In the genomic region with DNA sequence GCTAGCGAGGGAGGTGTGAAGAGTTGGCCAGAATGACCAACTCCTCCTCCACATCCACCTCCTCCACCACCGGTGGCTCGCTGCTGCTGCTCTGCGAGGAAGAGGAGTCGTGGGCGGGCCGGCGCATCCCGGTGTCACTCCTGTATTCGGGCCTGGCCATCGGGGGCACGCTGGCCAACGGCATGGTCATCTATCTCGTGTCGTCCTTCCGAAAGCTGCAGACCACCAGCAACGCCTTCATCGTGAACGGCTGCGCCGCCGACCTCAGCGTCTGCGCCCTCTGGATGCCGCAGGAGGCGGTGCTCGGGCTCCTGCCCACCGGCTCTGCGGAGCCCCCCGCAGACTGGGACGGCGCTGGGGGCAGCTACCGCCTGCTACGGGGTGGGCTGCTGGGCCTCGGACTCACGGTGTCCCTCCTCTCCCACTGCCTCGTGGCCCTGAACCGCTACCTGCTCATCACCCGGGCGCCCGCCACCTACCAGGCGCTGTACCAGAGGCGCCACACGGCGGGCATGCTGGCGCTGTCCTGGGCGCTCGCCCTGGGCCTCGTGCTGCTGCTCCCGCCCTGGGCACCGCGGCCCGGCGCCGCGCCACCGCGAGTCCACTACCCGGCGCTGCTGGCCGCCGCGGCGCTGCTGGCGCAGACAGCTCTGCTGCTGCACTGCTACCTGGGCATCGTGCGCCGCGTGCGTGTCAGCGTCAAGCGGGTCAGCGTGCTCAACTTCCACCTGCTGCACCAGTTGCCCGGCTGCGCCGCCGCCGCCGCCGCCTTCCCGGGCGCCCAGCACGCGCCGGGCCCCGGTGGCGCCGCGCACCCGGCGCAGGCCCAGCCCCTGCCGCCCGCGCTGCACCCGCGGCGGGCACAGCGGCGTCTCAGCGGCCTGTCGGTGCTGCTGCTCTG, we compare ENCODE assay signal across 2 cellular contexts.
TF ChIP-seq lines count a peak whose summit lies in the region.

No MANE protein-coding gene starts in this region.

TF ChIP-seq in HEK293, 187 proteins besides CTCF, POLR2A, EP300 and RAD21 (continued from another document and continues in another):
- TF ChIP-seq PATZ1 (tag by site-specific recombination; IDR thresholded peaks at IDR 0.05) (0 out of 2 replicates have a peak, but pooled peaks have one; percentile 18), ZNF350 (tag by site-specific recombination; IDR thresholded peaks at IDR 0.05) (no peak), ZIC2 (tag by site-specific recombination; IDR thresholded peaks at IDR 0.05) (peak; percentile 67), ZBTB26 (tag by site-specific recombination; optimal IDR thresholded peaks at IDR 0.05) (peak; percentile 79), EGR2 (tag by site-specific recombination; IDR thresholded peaks at IDR 0.05; ENCODE audit: low read depth) (peak; percentile 80), MEIS1 (CRISPR knock-in tag; IDR thresholded peaks at IDR 0.05; ENCODE audit: borderline replicate concordance) (no peak), ZNF341 (tag by site-specific recombination; IDR thresholded peaks at IDR 0.05; ENCODE audit: low read depth) (peak; percentile 45; the same call in 1 of the 2 replicates), ZSCAN30 (tag by site-specific recombination; IDR thresholded peaks at IDR 0.05) (no peak), ZNF266 (tag by site-specific recombination; IDR thresholded peaks at IDR 0.05; ENCODE audit: low read depth) (no peak), GLIS1 (tag by site-specific recombination; IDR thresholded peaks at IDR 0.05) (peak; percentile 92), ZNF530 (tag by site-specific recombination; IDR thresholded peaks at IDR 0.05; ENCODE audit: low read depth) (no peak), ZNF660 (tag by site-specific recombination; IDR thresholded peaks at IDR 0.05) (peak; percentile 55; the same call in 1 of the 2 replicates), ZFHX2 (tag by site-specific recombination; conservative IDR thresholded peaks at IDR 0.05) (peak; percentile 88), REST (tag by site-specific recombination; IDR thresholded peaks at IDR 0.05) (0 out of 2 replicates have a peak, but pooled peaks have one; percentile 42), SP3 (tag by site-specific recombination; IDR thresholded peaks at IDR 0.05) (peak; percentile 34; the same call in 1 of the 2 replicates), TRIM28 (IDR thresholded peaks at IDR 0.05; ENCODE audit: borderline replicate concordance, low read length) (peak; percentile 73; the same call in 1 of the 2 replicates), ZBTB8A (tag by site-specific recombination; IDR thresholded peaks at IDR 0.05) (peak; percentile 91), ZNF335 (tag by site-specific recombination; conservative IDR thresholded peaks at IDR 0.05) (peak; percentile 99), ZFP3 (tag by site-specific recombination; IDR thresholded peaks at IDR 0.05; ENCODE audit: low read depth) (no peak), ZNF544 (tag by site-specific recombination; IDR thresholded peaks at IDR 0.05) (no peak)
- TF ChIP-seq, protein P1, sequence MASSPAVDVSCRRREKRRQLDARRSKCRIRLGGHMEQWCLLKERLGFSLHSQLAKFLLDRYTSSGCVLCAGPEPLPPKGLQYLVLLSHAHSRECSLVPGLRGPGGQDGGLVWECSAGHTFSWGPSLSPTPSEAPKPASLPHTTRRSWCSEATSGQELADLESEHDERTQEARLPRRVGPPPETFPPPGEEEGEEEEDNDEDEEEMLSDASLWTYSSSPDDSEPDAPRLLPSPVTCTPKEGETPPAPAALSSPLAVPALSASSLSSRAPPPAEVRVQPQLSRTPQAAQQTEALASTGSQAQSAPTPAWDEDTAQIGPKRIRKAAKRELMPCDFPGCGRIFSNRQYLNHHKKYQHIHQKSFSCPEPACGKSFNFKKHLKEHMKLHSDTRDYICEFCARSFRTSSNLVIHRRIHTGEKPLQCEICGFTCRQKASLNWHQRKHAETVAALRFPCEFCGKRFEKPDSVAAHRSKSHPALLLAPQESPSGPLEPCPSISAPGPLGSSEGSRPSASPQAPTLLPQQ (tag by site-specific recombination; IDR thresholded peaks at IDR 0.05): peak; percentile 51

TF ChIP-seq in WTC11, 78 proteins besides CTCF, POLR2A, EP300 and RAD21 (continued from another document and continues in another):
- TF ChIP-seq, protein P2, sequence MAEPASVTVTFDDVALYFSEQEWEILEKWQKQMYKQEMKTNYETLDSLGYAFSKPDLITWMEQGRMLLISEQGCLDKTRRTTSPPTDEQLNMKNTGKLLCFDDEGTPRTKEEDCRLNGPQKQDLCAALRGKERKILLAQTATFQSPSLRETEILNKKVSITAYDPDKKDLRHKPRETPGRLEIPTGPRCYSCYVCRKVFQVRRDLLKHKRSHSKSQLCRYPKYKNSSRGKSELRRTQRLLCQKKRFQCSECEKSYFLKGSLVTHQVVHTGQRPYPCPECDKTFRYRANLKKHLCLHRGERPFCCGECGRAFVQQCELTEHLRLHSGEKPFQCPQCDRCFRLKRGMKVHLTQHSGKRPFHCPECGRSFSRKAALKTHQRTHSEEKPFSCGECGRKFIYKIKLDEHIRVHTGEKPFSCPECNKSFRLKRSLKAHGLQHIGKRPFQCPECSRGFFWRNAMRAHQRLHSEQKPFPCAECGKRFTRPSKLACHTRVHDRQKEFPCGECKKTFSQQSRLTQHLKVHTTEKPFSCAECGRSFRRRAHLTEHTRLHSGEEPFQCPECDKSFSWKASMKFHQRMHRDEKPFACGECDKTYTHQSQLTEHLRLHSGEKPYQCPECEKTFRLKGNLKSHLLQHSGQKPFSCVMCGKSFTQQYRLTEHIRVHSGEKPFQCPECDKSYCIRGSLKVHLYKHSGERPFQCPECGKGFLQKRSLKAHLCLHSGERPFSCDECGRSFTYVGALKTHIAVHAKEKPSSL (CRISPR knock-in tag; conservative IDR thresholded peaks at IDR 0.05): no peak
- TF ChIP-seq, protein P3, sequence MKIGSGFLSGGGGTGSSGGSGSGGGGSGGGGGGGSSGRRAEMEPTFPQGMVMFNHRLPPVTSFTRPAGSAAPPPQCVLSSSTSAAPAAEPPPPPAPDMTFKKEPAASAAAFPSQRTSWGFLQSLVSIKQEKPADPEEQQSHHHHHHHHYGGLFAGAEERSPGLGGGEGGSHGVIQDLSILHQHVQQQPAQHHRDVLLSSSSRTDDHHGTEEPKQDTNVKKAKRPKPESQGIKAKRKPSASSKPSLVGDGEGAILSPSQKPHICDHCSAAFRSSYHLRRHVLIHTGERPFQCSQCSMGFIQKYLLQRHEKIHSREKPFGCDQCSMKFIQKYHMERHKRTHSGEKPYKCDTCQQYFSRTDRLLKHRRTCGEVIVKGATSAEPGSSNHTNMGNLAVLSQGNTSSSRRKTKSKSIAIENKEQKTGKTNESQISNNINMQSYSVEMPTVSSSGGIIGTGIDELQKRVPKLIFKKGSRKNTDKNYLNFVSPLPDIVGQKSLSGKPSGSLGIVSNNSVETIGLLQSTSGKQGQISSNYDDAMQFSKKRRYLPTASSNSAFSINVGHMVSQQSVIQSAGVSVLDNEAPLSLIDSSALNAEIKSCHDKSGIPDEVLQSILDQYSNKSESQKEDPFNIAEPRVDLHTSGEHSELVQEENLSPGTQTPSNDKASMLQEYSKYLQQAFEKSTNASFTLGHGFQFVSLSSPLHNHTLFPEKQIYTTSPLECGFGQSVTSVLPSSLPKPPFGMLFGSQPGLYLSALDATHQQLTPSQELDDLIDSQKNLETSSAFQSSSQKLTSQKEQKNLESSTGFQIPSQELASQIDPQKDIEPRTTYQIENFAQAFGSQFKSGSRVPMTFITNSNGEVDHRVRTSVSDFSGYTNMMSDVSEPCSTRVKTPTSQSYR (CRISPR knock-in tag; IDR thresholded peaks at IDR 0.05): 0 out of 2 replicates have a peak, but pooled peaks have one; percentile 32
- TF ChIP-seq TP53 (CRISPR knock-in tag; IDR thresholded peaks at IDR 0.05): peak; percentile 90
- no peak; the same call in 1 of the 2 replicates for TF ChIP-seq ZNF317 (CRISPR knock-in tag; IDR thresholded peaks at IDR 0.05; ENCODE audit: borderline replicate concordance, low read depth)
- no peak; the same call in 1 of the 2 replicates for TF ChIP-seq PRDM15 (CRISPR knock-in tag; IDR thresholded peaks at IDR 0.05)
- TF ChIP-seq RELA (CRISPR knock-in tag; IDR thresholded peaks at IDR 0.05; ENCODE audit: borderline replicate concordance): no peak; the same call in 1 of the 2 replicates
- TF ChIP-seq ZNF423 (CRISPR knock-in tag; IDR thresholded peaks at IDR 0.05): no peak
- TF ChIP-seq PRRX2 (CRISPR knock-in tag; IDR thresholded peaks at IDR 0.05): no peak
- TF ChIP-seq EMX1 (CRISPR knock-in tag; IDR thresholded peaks at IDR 0.05): no peak
- TF ChIP-seq, protein P4, sequence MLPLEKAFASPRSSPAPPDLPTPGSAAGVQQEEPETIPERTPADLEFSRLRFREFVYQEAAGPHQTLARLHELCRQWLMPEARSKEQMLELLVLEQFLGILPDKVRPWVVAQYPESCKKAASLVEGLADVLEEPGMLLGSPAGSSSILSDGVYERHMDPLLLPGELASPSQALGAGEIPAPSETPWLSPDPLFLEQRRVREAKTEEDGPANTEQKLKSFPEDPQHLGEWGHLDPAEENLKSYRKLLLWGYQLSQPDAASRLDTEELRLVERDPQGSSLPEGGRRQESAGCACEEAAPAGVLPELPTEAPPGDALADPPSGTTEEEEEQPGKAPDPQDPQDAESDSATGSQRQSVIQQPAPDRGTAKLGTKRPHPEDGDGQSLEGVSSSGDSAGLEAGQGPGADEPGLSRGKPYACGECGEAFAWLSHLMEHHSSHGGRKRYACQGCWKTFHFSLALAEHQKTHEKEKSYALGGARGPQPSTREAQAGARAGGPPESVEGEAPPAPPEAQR (CRISPR knock-in tag; IDR thresholded peaks at IDR 0.05): no peak
- TF ChIP-seq ZNF263 (CRISPR knock-in tag; IDR thresholded peaks at IDR 0.05; ENCODE audit: low read depth): peak; percentile 64; the same call in 1 of the 2 replicates
- peak; percentile 45; the same call in 1 of the 2 replicates for TF ChIP-seq FOXK1 (CRISPR knock-in tag; IDR thresholded peaks at IDR 0.05)
- TF ChIP-seq MAX (CRISPR knock-in tag; IDR thresholded peaks at IDR 0.05): peak; percentile 72
- TF ChIP-seq NFYB (CRISPR knock-in tag; conservative IDR thresholded peaks at IDR 0.05; ENCODE audit: low read depth): no peak; the same call in 1 of the 2 replicates
- TF ChIP-seq CREB1 (CRISPR knock-in tag; IDR thresholded peaks at IDR 0.05): 0 out of 2 replicates have a peak, but pooled peaks have one; percentile 25
- no peak for TF ChIP-seq MLX (CRISPR knock-in tag; IDR thresholded peaks at IDR 0.05)
- no peak for TF ChIP-seq ERG (CRISPR knock-in tag; IDR thresholded peaks at IDR 0.05)
- TF ChIP-seq SMAD3 (CRISPR knock-in tag; IDR thresholded peaks at IDR 0.05; ENCODE audit: borderline replicate concordance): no peak
- TF ChIP-seq GABPB1 (CRISPR knock-in tag; IDR thresholded peaks at IDR 0.05): no peak
- no peak for TF ChIP-seq JAZF1 (CRISPR knock-in tag; IDR thresholded peaks at IDR 0.05)
- TF ChIP-seq ZNF219 (CRISPR knock-in tag; IDR thresholded peaks at IDR 0.05; ENCODE audit: borderline replicate concordance): peak; percentile 41; the same call in 1 of the 2 replicates
- TF ChIP-seq TEAD1 (CRISPR knock-in tag; IDR thresholded peaks at IDR 0.05): 0 out of 2 replicates have a peak, but pooled peaks have one; percentile 42
- no peak for TF ChIP-seq CREM (CRISPR knock-in tag; IDR thresholded peaks at IDR 0.05)
- 0 out of 2 replicates have a peak, but pooled peaks have one; percentile 1 for TF ChIP-seq KAT7 (CRISPR knock-in tag; IDR thresholded peaks at IDR 0.05; ENCODE audit: borderline replicate concordance)
